In the genomic region with DNA sequence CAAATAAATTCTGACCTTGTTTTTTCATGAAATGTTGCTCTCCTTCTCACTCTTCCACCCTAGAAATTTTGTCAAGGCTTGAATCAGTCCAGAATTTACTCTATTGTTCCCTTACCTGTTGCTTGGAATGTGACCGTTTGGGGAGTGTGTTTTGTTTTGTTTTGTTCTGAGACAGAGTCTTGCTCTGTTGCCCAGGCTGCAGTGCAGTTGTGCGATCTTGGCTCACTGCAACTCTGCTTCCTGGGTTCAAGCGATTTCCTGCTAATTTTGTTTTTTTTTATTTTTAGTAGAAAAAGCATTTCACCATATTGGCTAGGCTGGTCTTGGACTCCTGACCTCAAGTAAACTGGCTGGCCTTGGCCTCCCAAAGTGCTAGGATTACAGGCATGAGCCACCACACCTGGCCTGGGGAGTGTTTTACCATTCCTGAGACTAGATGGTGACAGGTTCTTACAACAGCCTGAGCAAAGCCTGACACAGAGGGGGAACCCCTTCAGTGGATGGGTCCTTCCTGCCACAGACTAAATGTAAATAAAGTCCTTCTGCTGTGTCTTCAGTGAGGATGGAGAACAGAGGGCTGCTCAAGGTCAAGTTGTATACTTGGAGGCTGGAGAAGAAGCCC, we compare ENCODE assay signal across 11 cellular contexts. TPM values are rescaled to one million over a fixed set of nuclear protein-coding genes. Genes with fewer than 3 reads are reported as not detected.
A peak's percentile ranks its signal among the peaks of the same experiment; 100 is the strongest.
DNase-seq lines count a peak whose midpoint lies in the region; ATAC-seq and TF ChIP-seq lines count a peak whose summit lies in the region.
"Had no signal": no experiment of that assay in that cellular context is flagged by ENCODE, and none has a peak within 500 bp of the region (broad histone marks: within the 10 kb centered on the region; RNA-seq: fewer than 3 reads in every experiment).

No MANE protein-coding gene starts in this region.

- H3K36me3 ChIP-seq in left lung: no peaks in the 10 kb centered on the region

- H3K9me3 ChIP-seq in left lung: no peaks in the 10 kb centered on the region

- H3K4me3 Mint-ChIP-seq in HFFc6: peak overlapping the region; percentile 64; the same call in 1 of the 2 replicates
- peak overlapping the region; percentile 70 for H3K4me3 Mint-ChIP-seq in central memory CD8-positive, alpha-beta T cell

- peaks cover 84% of the 10 kb centered on the region for H3K4me1 Mint-ChIP-seq in HFFc6 (ENCODE audit: low read depth)
- peaks cover 43% of the 10 kb centered on the region for H3K4me1 Mint-ChIP-seq in central memory CD8-positive, alpha-beta T cell

- no peak for ATAC-seq in central memory CD8-positive, alpha-beta T cell (replicated peaks; ENCODE audit: extremely low read depth, poor library complexity, severe bottlenecking)
- ATAC-seq in GM21423 (IDR thresholded peaks at IDR 0.05; ENCODE audit: unreplicated experiment) (no peak), GM21447 (IDR thresholded peaks at IDR 0.05; ENCODE audit: unreplicated experiment) (no peak), left lung (no peak)
- ATAC-seq: HepG2 had no signal

- H3K4me3 ChIP-seq in left lung: no peak overlapping the region

- DNase-seq in HFFc6: no peak
- DNase-seq in activated CD4-positive, alpha-beta T cell treated with anti-CD3 and anti-CD28 coated beads, Interleukin-2, amount 50 U/mL, for 4 hours: peak; percentile 9 to 18
- DNase-seq in central memory CD8-positive, alpha-beta T cell (ENCODE audit: low spot score in 2 of 2): no peak
- peak; percentile 57 for DNase-seq in stimulated activated CD4-positive, alpha-beta T cell treated with anti-CD3 and anti-CD28 coated beads, Interleukin-1b, Interleukin-23, amount 100 ng/mL, for 48 hours
- no peak for DNase-seq in cerebellar nuclear complex (lab: John Stamatoyannopoulos, UW)
- DNase-seq in left lung: no peak
- DNase-seq: COR-L47, NCI-H187 had no signal

- H3K27ac Mint-ChIP-seq in HFFc6: peak overlapping the region; percentile 87
- H3K27ac Mint-ChIP-seq in central memory CD8-positive, alpha-beta T cell (ENCODE audit: low read depth): peak overlapping the region; percentile 92

- H3K27me3 Mint-ChIP-seq in HFFc6 (ENCODE audit: insufficient read depth): no peaks in the 10 kb centered on the region
- H3K27me3 Mint-ChIP-seq in central memory CD8-positive, alpha-beta T cell: no peaks in the 10 kb centered on the region

- TF ChIP-seq CTCF in HFFc6 (IDR thresholded peaks at IDR 0.05): no peak
- TF ChIP-seq CTCF in left lung (IDR thresholded peaks at IDR 0.05): no peak

- H3K36me3 Mint-ChIP-seq in HFFc6 (ENCODE audit: low read depth): peaks cover 5% of the 10 kb centered on the region; the same call in 1 of the 2 replicates
- H3K36me3 Mint-ChIP-seq in central memory CD8-positive, alpha-beta T cell (ENCODE audit: insufficient read depth): no peaks in the 10 kb centered on the region

- no peaks in the 10 kb centered on the region for H3K27me3 ChIP-seq in left lung

- H3K4me1 ChIP-seq in left lung: no peaks in the 10 kb centered on the region

- H3K9me3 Mint-ChIP-seq in HFFc6: no peaks in the 10 kb centered on the region
- H3K9me3 Mint-ChIP-seq in central memory CD8-positive, alpha-beta T cell: no peaks in the 10 kb centered on the region

- intact Hi-C loops in left lung (cut with DNase I): no loop called here

- H3K27ac ChIP-seq in left lung: peak overlapping the region in 1 of 2 donors; percentile 26

RNA-seq across cellular contexts. Expression of a gene that starts 52.0 kb away (rescaled TPM):
- 10 to 100 TPM; 22.7 to 34.8 (median 31.6) TPM for total RNA-seq in HFFc6 (2021; fragmentation: NEBNext Ultra II Directional; extraction: Animal tissue kit (Norgen Biotek cat#: 25700))
- total RNA-seq in left lung: 10 to 100 TPM; 19.0 to 26.5 TPM

RNA-seq across cellular contexts. Expression of a gene that starts 58.1 kb away (rescaled TPM):
- 100 to 1,000 TPM; 446 to 523 (median 503) TPM for total RNA-seq in HFFc6 (2021; fragmentation: NEBNext Ultra II Directional; extraction: Animal tissue kit (Norgen Biotek cat#: 25700))
- total RNA-seq in left lung: 100 to 1,000 TPM; 310 to 340 TPM

Comparison
In these comparisons a context has a peak if more than half of its experiments do, and no peak if none do; other contexts are left out.
1. DNase-seq: peak in activated CD4-positive, alpha-beta T cell treated with anti-CD3 and anti-CD28 coated beads, Interleukin-2, amount 50 U/mL, for 4 hours (2 of 2) and stimulated activated CD4-positive, alpha-beta T cell treated with anti-CD3 and anti-CD28 coated beads, Interleukin-1b, Interleukin-23, amount 100 ng/mL, for 48 hours (single experiment); none in HFFc6 (single experiment), central memory CD8-positive, alpha-beta T cell (0 of 2), cerebellar nuclear complex (0 of 2) and left lung (0 of 2).